Comparison of ENCODE assay signal across 2 cellular contexts in genomic region chr10:77138541-77138940, GRCh38.
A peak's percentile ranks its signal among the peaks of the same experiment; 100 is the strongest.
TF ChIP-seq lines count a peak whose summit lies in the region.

No MANE protein-coding gene starts in this region.

TF ChIP-seq in HEK293, 187 proteins besides CTCF, POLR2A, EP300 and RAD21 (continued from another document):
- no peak for TF ChIP-seq ZNF175 (tag by site-specific recombination; IDR thresholded peaks at IDR 0.05)
- TF ChIP-seq ZNF324 (tag by site-specific recombination; IDR thresholded peaks at IDR 0.05) = no peak
- no peak for TF ChIP-seq HIC1 (tag by site-specific recombination; IDR thresholded peaks at IDR 0.05)
- 0 out of 2 replicates have a peak, but pooled peaks have one; percentile 41 for TF ChIP-seq ZBTB17 (tag by site-specific recombination; IDR thresholded peaks at IDR 0.05)
- TF ChIP-seq ZNF664 (tag by site-specific recombination; IDR thresholded peaks at IDR 0.05) = peak; percentile 81
- TF ChIP-seq ZNF76 (tag by site-specific recombination; IDR thresholded peaks at IDR 0.05; ENCODE audit: borderline replicate concordance, low read depth) = no peak
- TF ChIP-seq ZBTB20 (tag by site-specific recombination; IDR thresholded peaks at IDR 0.05) = peak; percentile 49; the same call in 1 of the 2 replicates
- TF ChIP-seq ZNF654 (tag by site-specific recombination; IDR thresholded peaks at IDR 0.05; ENCODE audit: low read depth) = no peak
- no peak for TF ChIP-seq SCRT1 (tag by site-specific recombination; IDR thresholded peaks at IDR 0.05; ENCODE audit: borderline replicate concordance)
- no peak for TF ChIP-seq ZSCAN18 (tag by site-specific recombination; IDR thresholded peaks at IDR 0.05)
- no peak for TF ChIP-seq MYNN (tag by site-specific recombination; IDR thresholded peaks at IDR 0.05; ENCODE audit: borderline replicate concordance)
- TF ChIP-seq ZNF701 (tag by site-specific recombination; IDR thresholded peaks at IDR 0.05) = no peak
- no peak for TF ChIP-seq PBX3 (CRISPR knock-in tag; IDR thresholded peaks at IDR 0.05)
- TF ChIP-seq ZNF133 (tag by site-specific recombination; IDR thresholded peaks at IDR 0.05) = no peak
- no peak for TF ChIP-seq ZNF24 (tag by site-specific recombination; IDR thresholded peaks at IDR 0.05)
- TF ChIP-seq ATF2 (tag by site-specific recombination; IDR thresholded peaks at IDR 0.05; ENCODE audit: low read depth) = 0 out of 2 replicates have a peak, but pooled peaks have one; percentile 15
- TF ChIP-seq ZNF449 (tag by site-specific recombination; IDR thresholded peaks at IDR 0.05) = no peak

TF ChIP-seq in K562, 482 proteins besides CTCF, POLR2A, EP300 and RAD21 (continues in another document):
- TF ChIP-seq ZNF584 (CRISPR knock-in tag; IDR thresholded peaks at IDR 0.05; ENCODE audit: low read depth) (0 out of 2 replicates have a peak, but pooled peaks have one; percentile 40), PPARD (CRISPR knock-in tag; IDR thresholded peaks at IDR 0.05) (no peak), ZNF140 (CRISPR knock-in tag; IDR thresholded peaks at IDR 0.05) (no peak), USF2 (CRISPR knock-in tag; IDR thresholded peaks at IDR 0.05) (no peak), SOX6 (IDR thresholded peaks at IDR 0.05) (peak; percentile 25; the same call in 1 of the 2 replicates), EP400 (IDR thresholded peaks at IDR 0.05) (peak; percentile 26; the same call in 1 of the 2 replicates), ZBTB33 (CRISPR knock-in tag; IDR thresholded peaks at IDR 0.05) (no peak), TAL1 (IDR thresholded peaks at IDR 0.05) (no peak), TRIM24 (IDR thresholded peaks at IDR 0.05) (peak in 1 of 2 experiments; percentile 71; a peak in 1 of 4 replicates), GMEB1 (CRISPR knock-in tag; IDR thresholded peaks at IDR 0.05) (no peak), ATF4 (CRISPR knock-in tag; IDR thresholded peaks at IDR 0.05) (peak; percentile 89), ZMIZ1 (IDR thresholded peaks at IDR 0.05; ENCODE audit: low read depth in 2 of 2, low read length in 2 of 2) (no peak), DACH1 (IDR thresholded peaks at IDR 0.05; ENCODE audit: partially characterized antibody) (no peak), ELF1 (tag; IDR thresholded peaks at IDR 0.05) (no peak), CTBP1 (IDR thresholded peaks at IDR 0.05; ENCODE audit: borderline replicate concordance) (peak; percentile 63; the same call in 1 of the 2 replicates), HMG20B (CRISPR knock-in tag; IDR thresholded peaks at IDR 0.05) (no peak), HMGXB4 (CRISPR knock-in tag; IDR thresholded peaks at IDR 0.05) (no peak), E4F1 (CRISPR knock-in tag; IDR thresholded peaks at IDR 0.05; ENCODE audit: borderline replicate concordance) (no peak), ZKSCAN3 (CRISPR knock-in tag; IDR thresholded peaks at IDR 0.05) (no peak), ATF7 (IDR thresholded peaks at IDR 0.05) (peak; percentile 55; the same call in 1 of the 2 replicates), ZNF175 (CRISPR knock-in tag; IDR thresholded peaks at IDR 0.05; ENCODE audit: low read depth) (peak; percentile 73; the same call in 1 of the 2 replicates), SMAD2 (IDR thresholded peaks at IDR 0.05; ENCODE audit: low read depth, low read length) (no peak), NCOA6 (IDR thresholded peaks at IDR 0.05) (no peak), MLX (CRISPR knock-in tag; conservative IDR thresholded peaks at IDR 0.05) (no peak), RBM22 (IDR thresholded peaks at IDR 0.05; ENCODE audit: low read depth, low read length, poor library complexity, severe bottlenecking) (no peak), NELFE (IDR thresholded peaks at IDR 0.05; ENCODE audit: insufficient read depth, insufficient read length) (no peak), ZNF609 (CRISPR knock-in tag; IDR thresholded peaks at IDR 0.05; ENCODE audit: borderline replicate concordance) (no peak), ZNF282 (CRISPR knock-in tag; IDR thresholded peaks at IDR 0.05) (no peak), TCFL5 (CRISPR knock-in tag; conservative IDR thresholded peaks at IDR 0.05) (no peak), IRF9 (tag; IDR thresholded peaks at IDR 0.05) (no peak), SMARCC2 (IDR thresholded peaks at IDR 0.05; ENCODE audit: low read depth) (no peak; the same call in 1 of the 2 replicates)
